In genomic region chr5:59091965-59092364, GRCh38 we compare ENCODE assay signal across 22 cellular contexts.
"Had no signal": no experiment of that assay in that cellular context is flagged by ENCODE, and none has a peak within 500 bp of the region (broad histone marks: within the 10 kb centered on the region; RNA-seq: fewer than 3 reads in every experiment).

No MANE protein-coding gene starts in this region.

- H3K27ac Mint-ChIP-seq: activated T-cell treated with anti-CD3 and anti-CD28 coated beads, Interleukin-2, amount 50 U/mL, for 72 hours; progenitor cell of endocrine pancreas had no signal

- H3K4me1 ChIP-seq: tibial artery had no signal

- H3K27me3 Mint-ChIP-seq: progenitor cell of endocrine pancreas had no signal

- H3K4me3 ChIP-seq: cardiac muscle cell, gastrocnemius medialis, tibial artery had no signal

- H3K4me3 Mint-ChIP-seq: immature natural killer cell had no signal

- ATAC-seq: activated naive CD4-positive, alpha-beta T cell treated with anti-CD3 and anti-CD28 coated beads, Interleukin-2, amount 50 U/mL, for 72 hours; activated T-cell treated with anti-CD3 and anti-CD28 coated beads, Interleukin-2, amount 50 U/mL, for 72 hours; gastrocnemius medialis; natural killer cell treated with Interleukin-12 subunit alpha and Interleukin-12 subunit beta and Interleukin-15 and Interleukin-18, amount 100 ng/mL, for 72 hours; stimulated activated naive CD8-positive, alpha-beta T cell treated with anti-CD3 and anti-CD28 coated beads, Interleukin-15, Interleukin-2, amounts not matched to agents 100 U/mL and 50 U/mL, for 24 hours had no signal

- H3K9me3 ChIP-seq: gastrocnemius medialis, tibial artery had no signal

- H3K36me3 ChIP-seq: cardiac muscle cell, gastrocnemius medialis, tibial artery, WERI-Rb-1 had no signal

- H3K9me3 Mint-ChIP-seq: immature natural killer cell had no signal

- FAIRE-seq: urothelium cell line had no signal

- H3K27ac ChIP-seq: cardiac muscle cell, tibial artery, WERI-Rb-1 had no signal

- H3K27me3 ChIP-seq: cardiac muscle cell, gastrocnemius medialis, tibial artery had no signal

- DNase-seq: activated CD4-positive, alpha-beta T cell treated with anti-CD3 and anti-CD28 coated beads for 1 hour; activated CD8-positive, alpha-beta memory T cell treated with anti-CD3 and anti-CD28 coated beads for 24 hours; activated CD8-positive, alpha-beta memory T cell treated with anti-CD3 and anti-CD28 coated beads, Interleukin-2, amount 50 U/mL, for 48 hours; activated gamma-delta T cell; activated T-cell treated with anti-CD3 and anti-CD28 coated beads, Interleukin-2, amount 50 U/mL, for 72 hours; amniotic stem cell; dermis blood vessel endothelial cell; effector memory CD4-positive, alpha-beta T cell; gastrocnemius medialis; head of caudate nucleus; immature natural killer cell; mesendoderm; stimulated activated naive CD8-positive, alpha-beta T cell treated with anti-CD3 and anti-CD28 coated beads, Interleukin-15, Interleukin-2, amounts not matched to agents 100 U/mL and 50 U/mL, for 24 hours; substantia nigra; SW 1271; tibial artery; WERI-Rb-1 had no signal
